Comparison of ENCODE assay signal across 22 cellular contexts in the genomic region with DNA sequence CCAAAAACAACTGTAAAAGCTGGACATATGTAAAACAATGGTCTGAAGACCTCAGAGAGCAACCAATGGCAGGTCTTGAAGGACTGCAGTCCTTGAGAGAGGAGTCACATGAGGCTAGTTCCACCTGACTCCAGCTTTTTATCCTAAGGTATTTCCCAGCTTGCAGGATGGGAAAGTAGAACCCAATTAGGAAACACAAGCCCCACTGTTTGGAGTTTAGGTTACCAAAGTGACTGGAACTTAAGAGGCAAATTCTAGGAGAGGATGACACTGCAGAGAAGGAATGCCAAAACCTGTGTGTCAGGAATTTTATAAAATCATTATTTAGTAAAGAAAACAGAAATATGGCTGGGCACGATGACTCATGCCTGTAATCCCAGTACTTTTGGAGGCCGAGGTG. TPM values are rescaled to one million over a fixed set of nuclear protein-coding genes. Genes with fewer than 3 reads are reported as not detected.
DNase-seq lines count a peak whose midpoint lies in the region; TF ChIP-seq lines count a peak whose summit lies in the region.
"Had no signal": no experiment of that assay in that cellular context is flagged by ENCODE, and none has a peak within 500 bp of the region (broad histone marks: within the 10 kb centered on the region; RNA-seq: fewer than 3 reads in every experiment).

No MANE protein-coding gene starts in this region.

- H3K9me2 ChIP-seq in GM23248 (ENCODE audit: insufficient read depth): no peaks in the 10 kb centered on the region

- H3K36me3 Mint-ChIP-seq in chondrocyte (ENCODE audit: low read depth): peaks cover 2% of the 10 kb centered on the region
- H3K36me3 Mint-ChIP-seq: IgD-negative memory B cell had no signal

- H3K9ac ChIP-seq in GM23248: no peak overlapping the region

- TF ChIP-seq EP300 in tibial nerve (IDR thresholded peaks at IDR 0.05): no peak

- no peak overlapping the region for H2AFZ ChIP-seq in GM23248
- H2AFZ ChIP-seq in osteoblast (ENCODE audit: low read length): no peak overlapping the region

- TF ChIP-seq POLR2A in testis (IDR thresholded peaks at IDR 0.05): no peak
- no peak for TF ChIP-seq POLR2A in tibial nerve (IDR thresholded peaks at IDR 0.05)

- intact Hi-C loops in testis (cut with DNase I; ENCODE audit: low total_unique reads): no loop called here
- intact Hi-C loops in head of caudate nucleus (cut with DNase I): no loop called here

- H3K79me2 ChIP-seq in GM23248 (ENCODE audit: insufficient read depth) (no peaks in the 10 kb centered on the region), osteoblast (ENCODE audit: insufficient read depth, low read length) (no peaks in the 10 kb centered on the region)

- H3F3A ChIP-seq in GM23248 (ENCODE audit: insufficient read depth): no peaks in the 10 kb centered on the region

- H3K4me2 ChIP-seq in GM23248 (ENCODE audit: unreplicated experiment) (no peak overlapping the region), osteoblast (ENCODE audit: insufficient read depth, low read length) (no peak overlapping the region)

- TF ChIP-seq CTCF in chondrocyte (IDR thresholded peaks at IDR 0.05): no peak
- no peak for TF ChIP-seq CTCF in osteoblast (IDR thresholded peaks at IDR 0.05; ENCODE audit: extremely low read depth, low read depth, low read length)
- no peak for TF ChIP-seq CTCF in testis (IDR thresholded peaks at IDR 0.05)
- TF ChIP-seq CTCF in tibial nerve (IDR thresholded peaks at IDR 0.05): no peak

- DNase-seq in GM23248 (peak; percentile 21), NCI-H226 (peak; percentile 55), chondrocyte (ENCODE audit: low spot score) (no peak), osteoblast (ENCODE audit: insufficient read length, low spot score, missing footprints) (peak; percentile 73), testis (no peak), tibial nerve (ENCODE audit: low spot score in 2 of 2) (no peak), head of caudate nucleus (no peak), NCI-H2171 treated with DMSO at 0.1 percent for 48 hours (lab: John Stamatoyannopoulos, UW) (no peak)
- DNase-seq: activated CD4-positive, alpha-beta T cell treated with anti-CD3 and anti-CD28 coated beads, Interleukin-2, amount 50 U/mL, for 1 hour; activated naive CD4-positive, alpha-beta T cell treated with anti-CD3 and anti-CD28 coated beads for 36 hours; body of pancreas; DMS79 treated with DMSO at 0.1 percent for 48 hours; glutamatergic neuron; islet precursor cell; NCI-H774 had no signal

- peaks cover 17% of the 10 kb centered on the region for H3K27me3 ChIP-seq in GM23248 (replicated peaks; ENCODE audit: insufficient read depth)
- peaks cover 24% of the 10 kb centered on the region for H3K27me3 ChIP-seq in osteoblast (ENCODE audit: insufficient read depth, low read length)
- H3K27me3 ChIP-seq in testis: no peaks in the 10 kb centered on the region
- no peaks in the 10 kb centered on the region for H3K27me3 ChIP-seq in tibial nerve
- H3K27me3 ChIP-seq: body of pancreas had no signal

- H3K4me3 Mint-ChIP-seq in chondrocyte (ENCODE audit: unreplicated experiment): no peak overlapping the region
- H3K4me3 Mint-ChIP-seq: activated naive CD4-positive, alpha-beta T cell treated with anti-CD3 and anti-CD28 coated beads for 36 hours; IgD-negative memory B cell; nephron had no signal

- H3K36me3 ChIP-seq in GM23248 (ENCODE audit: low read depth) (no peaks in the 10 kb centered on the region), osteoblast (ENCODE audit: insufficient read depth, low read length) (no peaks in the 10 kb centered on the region), testis (ENCODE audit: low read depth, missing control alignments) (no peaks in the 10 kb centered on the region), tibial nerve (no peaks in the 10 kb centered on the region)

- H3K4me3 ChIP-seq in GM23248: no peak overlapping the region
- no peak overlapping the region for H3K4me3 ChIP-seq in osteoblast (ENCODE audit: insufficient read depth, low read length)
- H3K4me3 ChIP-seq in testis: no peak overlapping the region
- H3K4me3 ChIP-seq in tibial nerve: no peak overlapping the region
- H3K4me3 ChIP-seq: body of pancreas had no signal

- H3K27ac Mint-ChIP-seq in chondrocyte (ENCODE audit: unreplicated experiment): peak overlapping the region; percentile 74
- H3K27ac Mint-ChIP-seq: activated naive CD4-positive, alpha-beta T cell treated with anti-CD3 and anti-CD28 coated beads for 36 hours; IgD-negative memory B cell; nephron; progenitor cell of endocrine pancreas had no signal

- WGBS in GM23248 (ENCODE audit: low coverage in 1 of 2, low lambda C conversion rate in 2 of 2, missing lambda C conversion rate in 2 of 2), 2 experiments: 81 to 83% methylated on average over 2 of the region's 2 CpGs
- WGBS in testis, 2 donors: 78 to 91% methylated on average over 2 of the region's 2 CpGs
- WGBS in tibial nerve, 2 donors: 63 to 81% methylated on average over 2 of the region's 2 CpGs

- no peaks in the 10 kb centered on the region for H3K4me1 ChIP-seq in GM23248 (ENCODE audit: insufficient read depth)
- H3K4me1 ChIP-seq in osteoblast (ENCODE audit: insufficient read depth, low read length): peaks cover 12% of the 10 kb centered on the region
- no peaks in the 10 kb centered on the region for H3K4me1 ChIP-seq in testis
- no peaks in the 10 kb centered on the region for H3K4me1 ChIP-seq in tibial nerve
- H3K4me1 ChIP-seq: body of pancreas had no signal

- no peaks in the 10 kb centered on the region for H3K9me3 Mint-ChIP-seq in chondrocyte (ENCODE audit: low read depth)
- H3K9me3 Mint-ChIP-seq: activated naive CD4-positive, alpha-beta T cell treated with anti-CD3 and anti-CD28 coated beads for 36 hours; nephron had no signal

- in situ Hi-C loops in GM23248 (cut with MboI): no loop called here

- peaks cover 5% of the 10 kb centered on the region for H3K27me3 Mint-ChIP-seq in chondrocyte (ENCODE audit: low read depth)

- H3K4me1 Mint-ChIP-seq in chondrocyte (ENCODE audit: low read depth): peaks cover 32% of the 10 kb centered on the region
- H3K4me1 Mint-ChIP-seq: IgD-negative memory B cell, nephron had no signal

- H3K27ac ChIP-seq in GM23248 (no peak overlapping the region), osteoblast (ENCODE audit: low read depth, low read length) (no peak overlapping the region), testis (no peak overlapping the region), tibial nerve (no peak overlapping the region)
- H3K27ac ChIP-seq: body of pancreas, epithelial cell of prostate had no signal

- no peaks in the 10 kb centered on the region for H3K9me3 ChIP-seq in GM23248 (ENCODE audit: low read depth)
- H3K9me3 ChIP-seq in osteoblast (ENCODE audit: low read depth, low read length): no peaks in the 10 kb centered on the region
- H3K9me3 ChIP-seq in testis: no peaks in the 10 kb centered on the region
- no peaks in the 10 kb centered on the region for H3K9me3 ChIP-seq in tibial nerve
- H3K9me3 ChIP-seq: body of pancreas had no signal

- H4K20me1 ChIP-seq in GM23248 (ENCODE audit: insufficient read depth) (no peaks in the 10 kb centered on the region), osteoblast (ENCODE audit: insufficient read depth, low read length) (no peaks in the 10 kb centered on the region)

RNA-seq across cellular contexts. Expression of a gene that starts 18.4 kb away (rescaled TPM):
- not detected in 2 replicates for total RNA-seq in GM23248 (2014; rRNA removed; shearing (Covaris generic))
- polyA plus RNA-seq in GM23248 (2016; fragmentation: Nextera tagmentation; extraction: Ambion mirVana): not detected in 2 replicates
- total RNA-seq in chondrocyte: not detected in 3 replicates
- total RNA-seq in osteoblast: not detected in 2 replicates
- total RNA-seq in testis: under 1 TPM; 0.94 to 0.99 TPM
- polyA plus RNA-seq in testis (ENCODE audit: insufficient read depth, low read depth, low replicate concordance): 0.04 TPM
- 1 to 10 TPM in 3 of 4 donors, under 1 TPM in 1; 0.87 to 2.3 (median 1.5) TPM for total RNA-seq in tibial nerve
- total RNA-seq: activated naive CD4-positive, alpha-beta T cell treated with anti-CD3 and anti-CD28 coated beads for 36 hours; dermis microvascular lymphatic vessel endothelial cell; mesenteric fat pad; progenitor cell of endocrine pancreas had no signal
- polyA plus RNA-seq: BJ, IgD-negative memory B cell had no signal

Comparison
In these comparisons a context has a peak if more than half of its experiments do, and no peak if none do; other contexts are left out.
1. DNase-seq: peak in GM23248 (single experiment), NCI-H226 (single experiment) and osteoblast (single experiment); none in chondrocyte (single experiment), testis (single experiment), tibial nerve (0 of 2), head of caudate nucleus (0 of 42) and NCI-H2171 treated with DMSO at 0.1 percent for 48 hours (single experiment).